Comparison of ENCODE assay signal across 1 cellular context in the genomic region with DNA sequence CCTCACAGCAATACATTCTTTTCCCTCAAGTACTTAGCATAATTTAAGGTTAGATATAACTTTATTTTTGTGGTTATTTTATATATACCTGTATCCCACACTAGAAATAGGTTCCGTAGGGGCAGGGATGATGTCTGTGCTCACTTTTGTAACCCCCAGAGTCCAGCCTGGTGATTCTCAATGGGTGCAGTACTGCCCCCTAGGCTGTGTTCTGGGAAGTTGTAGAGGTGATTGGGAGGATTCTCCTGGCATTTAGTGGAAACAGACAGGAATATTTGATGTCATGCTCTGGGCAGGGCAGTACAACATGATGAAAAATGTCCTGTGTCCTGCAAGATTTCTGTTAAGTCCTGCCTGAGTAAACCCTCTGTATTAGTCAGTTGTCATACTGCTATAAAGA.
TF ChIP-seq lines count a peak whose summit lies in the region.

No MANE protein-coding gene starts in this region.

TF ChIP-seq in GM23338, 12 proteins besides CTCF, POLR2A, EP300 and RAD21:
- TF ChIP-seq NANOG (IDR thresholded peaks at IDR 0.05; ENCODE audit: borderline replicate concordance) (no peak), EZH2phosphoT487 (IDR thresholded peaks at IDR 0.05; ENCODE audit: unreplicated experiment) (no peak), ZNF114 (CRISPR knock-in tag; IDR thresholded peaks at IDR 0.05) (no peak), ZNF331 (CRISPR knock-in tag; IDR thresholded peaks at IDR 0.05; ENCODE audit: low read depth) (no peak), JUNB (IDR thresholded peaks at IDR 0.05; ENCODE audit: unreplicated experiment) (no peak)
- TF ChIP-seq, protein P1, sequence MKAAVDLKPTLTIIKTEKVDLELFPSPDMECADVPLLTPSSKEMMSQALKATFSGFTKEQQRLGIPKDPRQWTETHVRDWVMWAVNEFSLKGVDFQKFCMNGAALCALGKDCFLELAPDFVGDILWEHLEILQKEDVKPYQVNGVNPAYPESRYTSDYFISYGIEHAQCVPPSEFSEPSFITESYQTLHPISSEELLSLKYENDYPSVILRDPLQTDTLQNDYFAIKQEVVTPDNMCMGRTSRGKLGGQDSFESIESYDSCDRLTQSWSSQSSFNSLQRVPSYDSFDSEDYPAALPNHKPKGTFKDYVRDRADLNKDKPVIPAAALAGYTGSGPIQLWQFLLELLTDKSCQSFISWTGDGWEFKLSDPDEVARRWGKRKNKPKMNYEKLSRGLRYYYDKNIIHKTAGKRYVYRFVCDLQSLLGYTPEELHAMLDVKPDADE (IDR thresholded peaks at IDR 0.05) = no peak
- TF ChIP-seq, protein P2, sequence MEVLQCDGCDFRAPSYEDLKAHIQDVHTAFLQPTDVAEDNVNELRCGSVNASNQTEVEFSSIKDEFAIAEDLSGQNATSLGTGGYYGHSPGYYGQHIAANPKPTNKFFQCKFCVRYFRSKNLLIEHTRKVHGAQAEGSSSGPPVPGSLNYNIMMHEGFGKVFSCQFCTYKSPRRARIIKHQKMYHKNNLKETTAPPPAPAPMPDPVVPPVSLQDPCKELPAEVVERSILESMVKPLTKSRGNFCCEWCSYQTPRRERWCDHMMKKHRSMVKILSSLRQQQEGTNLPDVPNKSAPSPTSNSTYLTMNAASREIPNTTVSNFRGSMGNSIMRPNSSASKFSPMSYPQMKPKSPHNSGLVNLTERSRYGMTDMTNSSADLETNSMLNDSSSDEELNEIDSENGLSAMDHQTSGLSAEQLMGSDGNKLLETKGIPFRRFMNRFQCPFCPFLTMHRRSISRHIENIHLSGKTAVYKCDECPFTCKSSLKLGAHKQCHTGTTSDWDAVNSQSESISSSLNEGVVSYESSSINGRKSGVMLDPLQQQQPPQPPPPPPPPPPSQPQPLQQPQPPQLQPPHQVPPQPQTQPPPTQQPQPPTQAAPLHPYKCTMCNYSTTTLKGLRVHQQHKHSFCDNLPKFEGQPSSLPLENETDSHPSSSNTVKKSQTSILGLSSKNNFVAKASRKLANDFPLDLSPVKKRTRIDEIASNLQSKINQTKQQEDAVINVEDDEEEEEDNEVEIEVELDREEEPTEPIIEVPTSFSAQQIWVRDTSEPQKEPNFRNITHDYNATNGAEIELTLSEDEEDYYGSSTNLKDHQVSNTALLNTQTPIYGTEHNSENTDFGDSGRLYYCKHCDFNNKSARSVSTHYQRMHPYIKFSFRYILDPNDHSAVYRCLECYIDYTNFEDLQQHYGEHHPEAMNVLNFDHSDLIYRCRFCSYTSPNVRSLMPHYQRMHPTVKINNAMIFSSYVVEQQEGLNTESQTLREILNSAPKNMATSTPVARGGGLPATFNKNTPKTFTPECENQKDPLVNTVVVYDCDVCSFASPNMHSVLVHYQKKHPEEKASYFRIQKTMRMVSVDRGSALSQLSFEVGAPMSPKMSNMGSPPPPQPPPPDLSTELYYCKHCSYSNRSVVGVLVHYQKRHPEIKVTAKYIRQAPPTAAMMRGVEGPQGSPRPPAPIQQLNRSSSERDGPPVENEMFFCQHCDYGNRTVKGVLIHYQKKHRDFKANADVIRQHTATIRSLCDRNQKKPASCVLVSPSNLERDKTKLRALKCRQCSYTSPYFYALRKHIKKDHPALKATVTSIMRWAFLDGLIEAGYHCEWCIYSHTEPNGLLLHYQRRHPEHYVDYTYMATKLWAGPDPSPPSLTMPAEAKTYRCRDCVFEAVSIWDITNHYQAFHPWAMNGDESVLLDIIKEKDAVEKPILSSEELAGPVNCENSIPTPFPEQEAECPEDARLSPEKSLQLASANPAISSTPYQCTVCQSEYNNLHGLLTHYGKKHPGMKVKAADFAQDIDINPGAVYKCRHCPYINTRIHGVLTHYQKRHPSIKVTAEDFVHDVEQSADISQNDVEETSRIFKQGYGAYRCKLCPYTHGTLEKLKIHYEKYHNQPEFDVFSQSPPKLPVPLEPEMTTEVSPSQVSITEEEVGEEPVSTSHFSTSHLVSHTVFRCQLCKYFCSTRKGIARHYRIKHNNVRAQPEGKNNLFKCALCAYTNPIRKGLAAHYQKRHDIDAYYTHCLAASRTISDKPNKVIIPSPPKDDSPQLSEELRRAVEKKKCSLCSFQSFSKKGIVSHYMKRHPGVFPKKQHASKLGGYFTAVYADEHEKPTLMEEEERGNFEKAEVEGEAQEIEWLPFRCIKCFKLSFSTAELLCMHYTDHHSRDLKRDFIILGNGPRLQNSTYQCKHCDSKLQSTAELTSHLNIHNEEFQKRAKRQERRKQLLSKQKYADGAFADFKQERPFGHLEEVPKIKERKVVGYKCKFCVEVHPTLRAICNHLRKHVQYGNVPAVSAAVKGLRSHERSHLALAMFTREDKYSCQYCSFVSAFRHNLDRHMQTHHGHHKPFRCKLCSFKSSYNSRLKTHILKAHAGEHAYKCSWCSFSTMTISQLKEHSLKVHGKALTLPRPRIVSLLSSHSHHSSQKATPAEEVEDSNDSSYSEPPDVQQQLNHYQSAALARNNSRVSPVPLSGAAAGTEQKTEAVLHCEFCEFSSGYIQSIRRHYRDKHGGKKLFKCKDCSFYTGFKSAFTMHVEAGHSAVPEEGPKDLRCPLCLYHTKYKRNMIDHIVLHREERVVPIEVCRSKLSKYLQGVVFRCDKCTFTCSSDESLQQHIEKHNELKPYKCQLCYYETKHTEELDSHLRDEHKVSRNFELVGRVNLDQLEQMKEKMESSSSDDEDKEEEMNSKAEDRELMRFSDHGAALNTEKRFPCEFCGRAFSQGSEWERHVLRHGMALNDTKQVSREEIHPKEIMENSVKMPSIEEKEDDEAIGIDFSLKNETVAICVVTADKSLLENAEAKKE (CRISPR knock-in tag; IDR thresholded peaks at IDR 0.05) = no peak
